Comparison of ENCODE assay signal across 8 cellular contexts in the genomic region with DNA sequence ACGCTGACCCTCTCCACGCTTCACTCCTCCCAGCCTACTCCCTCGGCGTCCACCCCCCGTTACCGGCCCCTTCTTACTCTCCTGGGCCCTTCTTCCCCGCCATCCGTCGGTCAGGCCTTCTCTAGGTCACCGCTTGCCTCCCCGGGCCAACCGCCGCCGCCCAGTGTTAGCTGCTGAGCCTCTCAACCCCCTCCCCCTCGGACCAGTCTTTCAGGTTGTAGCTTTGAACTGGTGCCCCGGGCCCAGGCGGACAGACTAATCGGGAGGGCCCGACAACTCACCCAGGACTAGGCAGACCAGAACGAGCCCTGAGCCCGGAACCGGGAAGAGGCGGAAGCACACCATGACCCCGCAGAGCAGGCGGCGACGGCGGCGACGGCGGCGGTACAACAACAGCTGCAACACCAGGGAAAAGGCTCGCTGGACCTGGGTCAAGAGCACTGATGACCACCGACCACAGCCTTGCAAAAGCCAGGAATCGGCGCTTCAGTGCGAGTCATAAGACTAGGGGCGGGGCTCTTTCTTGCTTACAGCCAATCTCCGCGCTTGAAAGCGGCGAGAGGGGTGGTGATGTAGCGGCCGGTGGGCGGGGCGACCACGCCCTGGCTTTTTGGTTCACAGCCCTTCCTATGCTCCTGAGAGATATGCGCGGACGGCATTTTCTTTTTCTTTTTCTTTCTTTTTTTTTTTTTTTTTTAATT. TPM values are rescaled to one million over a fixed set of nuclear protein-coding genes. Genes with fewer than 3 reads are reported as not detected.
A peak's percentile ranks its signal among the peaks of the same experiment; 100 is the strongest.
DNase-seq lines count a peak whose midpoint lies in the region; ATAC-seq, FAIRE-seq and TF ChIP-seq lines count a peak whose summit lies in the region.

LAMP2 (minus strand) TSS at position 472 of the 701 bp plus-strand sequence; CDS start at position 345, 127 bp downstream.

- FAIRE-seq in GM18507 (lab: Jason Lieb, UNC) (peak; percentile 91), urothelium cell line (lab: Jason Lieb, UNC) (no peak)

- no peaks in the 10 kb centered on the region for H3K27me3 ChIP-seq in right atrium auricular region

- peak within 1 kb of the TSS; percentile 85 to 92 for H3K27ac ChIP-seq in right atrium auricular region

- DNase-seq in GM18507 (ENCODE audit: extremely low spot score, insufficient read length, low read depth) (peak; percentile 67), NCI-H1930 (lab: John Stamatoyannopoulos, UW) (peak; percentile 69 to 75), anterior cingulate cortex (lab: John Stamatoyannopoulos, UW) (peak; percentile 8 to 91 (median 82)), right atrium auricular region (ENCODE audit: low spot score) (peak; percentile 89), pulmonary artery endothelial cell (ENCODE audit: low read depth, low spot score) (peak; percentile 41), urothelium cell line (ENCODE audit: low spot score) (peak; percentile 67)

- intact Hi-C loops in T-helper 2 cell treated with Interferon-gamma antibody and Interleukin-4, amounts not matched to agents 100 ng/mL and 5 ng/mL, for 36 hours (cut with micrococcal nuclease), result loop anchor here (1.0 kb wide), 3 partner anchors 12 to 135 kb away; partner anchors contain the start of gene MCTS1

- peaks cover 0 to 12% of the 10 kb centered on the region in 2 donors for H3K4me1 ChIP-seq in right atrium auricular region

- no peaks in the 10 kb centered on the region for H3K36me3 ChIP-seq in right atrium auricular region

- peak; percentile 98 for ATAC-seq in HG02973 (IDR thresholded peaks at IDR 0.05; ENCODE audit: unreplicated experiment)

- no peaks in the 10 kb centered on the region for H3K9me3 ChIP-seq in right atrium auricular region

- no peak for TF ChIP-seq CTCF in right atrium auricular region (IDR thresholded peaks at IDR 0.05)

- peak within 1 kb of the TSS; percentile 61 to 82 for H3K4me3 ChIP-seq in right atrium auricular region

RNA-seq across cellular contexts. Expression of gene LAMP2, which starts in this region (rescaled TPM):
- total RNA-seq in T-helper 2 cell treated with Interferon-gamma antibody and Interleukin-4, amounts not matched to agents 100 ng/mL and 5 ng/mL, for 36 hours, result 51.9 and 54.6 TPM in 2 replicates
- total RNA-seq in right atrium auricular region (10 to 100 TPM; 65.0 to 77.2 TPM), pulmonary artery endothelial cell (141 and 142 TPM in 2 replicates)

Comparison
In these comparisons a context has a peak if more than half of its experiments do, and no peak if none do; other contexts are left out.
1. Peak in every context shown above with its lines: DNase-seq, ATAC-seq, H3K4me3 ChIP-seq and H3K27ac ChIP-seq.